Comparison of ENCODE assay signal across 13 cellular contexts in genomic region chr9:130185494-130186005, GRCh38. TPM values are rescaled to one million over a fixed set of nuclear protein-coding genes. Genes with fewer than 3 reads are reported as not detected.
DNase-seq lines count a peak whose midpoint lies in the region; ATAC-seq and TF ChIP-seq lines count a peak whose summit lies in the region.
"Had no signal": no experiment of that assay in that cellular context is flagged by ENCODE, and none has a peak within 500 bp of the region (broad histone marks: within the 10 kb centered on the region; RNA-seq: fewer than 3 reads in every experiment).

No MANE protein-coding gene starts in this region.

- in situ Hi-C loops in GM13977 (cut with MboI; ENCODE audit: low pct_unique_long_range_greater_than_20kb, low sequenced_read_pairs, unreplicated experiment) = no loop called here

- DNase-seq in SJCRH30 = peak; percentile 57 to 63
- peak; percentile 26 for DNase-seq in fibroblast of gingiva (ENCODE audit: low read depth)
- DNase-seq in ovary = peak in 2 of 5 donors; percentile 36 to 44
- DNase-seq in GM13977 (ENCODE audit: low spot score) = no peak
- DNase-seq in OCI-M2 (lab: John Stamatoyannopoulos, UW; ENCODE audit: unreplicated experiment) = no peak
- DNase-seq in EL = no peak
- DNase-seq: CD4-positive, CD25-positive, alpha-beta regulatory T cell; GOT3; midbrain; NCI-H187 treated with DMSO at 0.1 percent for 48 hours; T-helper 17 cell had no signal

- TF ChIP-seq POLR2A in ovary (IDR thresholded peaks at IDR 0.05) = no peak

- H3K4me1 ChIP-seq in BLaER1 treated with 17β-estradiol and CSF1 and Interleukin-3, amounts not matched to agents 10 nM and 100 nM = peaks cover 41 to 77% (median 67%) of the 10 kb centered on the region in 10 experiments
- H3K4me1 ChIP-seq in SJCRH30 (peaks cover 56% of the 10 kb centered on the region), ovary (ENCODE audit: insufficient read depth) (peaks cover 25% of the 10 kb centered on the region)

- H3K27me3 ChIP-seq in BLaER1 treated with 17β-estradiol and CSF1 and Interleukin-3, amounts not matched to agents 10 nM and 100 nM = no peaks in the 10 kb centered on the region
- H3K27me3 ChIP-seq in SJCRH30 = no peaks in the 10 kb centered on the region
- no peaks in the 10 kb centered on the region for H3K27me3 ChIP-seq in ovary

- H3K4me2 ChIP-seq in BLaER1 treated with 17β-estradiol and CSF1 and Interleukin-3, amounts not matched to agents 10 nM and 100 nM = peak overlapping the region; percentile 12 to 72 (median 51); a peak in 21 of 22 replicates

- H3K27ac ChIP-seq in BLaER1 treated with 17β-estradiol and CSF1 and Interleukin-3, amounts not matched to agents 10 nM and 100 nM = peak overlapping the region in 5 of 11 experiments; percentile 21 to 43 (median 27); a peak in 7 of 22 replicates
- H3K27ac ChIP-seq in SJCRH30 = peak overlapping the region; percentile 54
- H3K27ac ChIP-seq in ovary = peak overlapping the region; percentile 70 to 76

- no peak for ATAC-seq in HG03135 (IDR thresholded peaks at IDR 0.05; ENCODE audit: unreplicated experiment)
- ATAC-seq: T-helper 17 cell had no signal

- H4K20me1 ChIP-seq in BLaER1 treated with 17β-estradiol and CSF1 and Interleukin-3, amounts not matched to agents 10 nM and 100 nM = peaks cover 0 to 99% (median 89%) of the 10 kb centered on the region in 11 experiments; a peak in 17 of 22 replicates

- intact Hi-C loops in ovary (cut with DNase I) = no loop called here

- peaks cover 0 to 14% (median 4%) of the 10 kb centered on the region in 11 experiments; a peak in 7 of 22 replicates for H3K36me3 ChIP-seq in BLaER1 treated with 17β-estradiol and CSF1 and Interleukin-3, amounts not matched to agents 10 nM and 100 nM
- peaks cover 13% of the 10 kb centered on the region for H3K36me3 ChIP-seq in SJCRH30
- no peaks in the 10 kb centered on the region for H3K36me3 ChIP-seq in ovary

- TF ChIP-seq CTCF in ovary (IDR thresholded peaks at IDR 0.05) (no peak), GM13977 (IDR thresholded peaks at IDR 0.05; ENCODE audit: extremely low read depth, insufficient read depth, missing control alignments) (no peak)

- no peak for TF ChIP-seq EP300 in ovary (IDR thresholded peaks at IDR 0.05)

- 17 to 21% (median 20%) methylated on average over 17 of the region's 17 CpGs for WGBS in ovary, 3 donors

- H3K9me3 ChIP-seq in BLaER1 treated with 17β-estradiol and CSF1 and Interleukin-3, amounts not matched to agents 10 nM and 100 nM (replicated peaks in 1 of 11) = no peaks in the 10 kb centered on the region
- no peaks in the 10 kb centered on the region for H3K9me3 ChIP-seq in SJCRH30 (replicated peaks)
- H3K9me3 ChIP-seq in ovary = no peaks in the 10 kb centered on the region

- H3K9ac ChIP-seq in BLaER1 treated with 17β-estradiol and CSF1 and Interleukin-3, amounts not matched to agents 10 nM and 100 nM = peak overlapping the region; percentile 3 to 53 (median 23); a peak in 15 of 22 replicates

- H3K4me3 ChIP-seq in BLaER1 treated with 17β-estradiol and CSF1 and Interleukin-3, amounts not matched to agents 10 nM and 100 nM = no peak overlapping the region
- H3K4me3 ChIP-seq in SJCRH30 (no peak overlapping the region), ovary (peak overlapping the region; percentile 28)

RNA-seq across cellular contexts. Expression of gene NCS1, which starts 13.3 kb away (rescaled TPM):
- 86.2 and 89.2 TPM in 2 replicates for total RNA-seq in SJCRH30 (2014; rRNA removed; shearing (Covaris generic))
- total RNA-seq in ovary = 10 to 100 TPM in 6 of 7 donors, 1 to 10 TPM in 1; 3.6 to 46.7 (median 29.5) TPM
- polyA plus RNA-seq in ovary = 10 to 100 TPM in 1 of 2 donors, 1 to 10 TPM in 1; 8.1 to 15.5 TPM
- polyA plus RNA-seq: CD4-positive, CD25-positive, alpha-beta regulatory T cell had no signal

Comparison
In these comparisons a context has a peak if more than half of its experiments do, and no peak if none do; other contexts are left out.
1. DNase-seq: peak in SJCRH30 (2 of 2) and fibroblast of gingiva (single experiment); none in GM13977 (single experiment), OCI-M2 (single experiment) and EL (single experiment).